In the genomic region with DNA sequence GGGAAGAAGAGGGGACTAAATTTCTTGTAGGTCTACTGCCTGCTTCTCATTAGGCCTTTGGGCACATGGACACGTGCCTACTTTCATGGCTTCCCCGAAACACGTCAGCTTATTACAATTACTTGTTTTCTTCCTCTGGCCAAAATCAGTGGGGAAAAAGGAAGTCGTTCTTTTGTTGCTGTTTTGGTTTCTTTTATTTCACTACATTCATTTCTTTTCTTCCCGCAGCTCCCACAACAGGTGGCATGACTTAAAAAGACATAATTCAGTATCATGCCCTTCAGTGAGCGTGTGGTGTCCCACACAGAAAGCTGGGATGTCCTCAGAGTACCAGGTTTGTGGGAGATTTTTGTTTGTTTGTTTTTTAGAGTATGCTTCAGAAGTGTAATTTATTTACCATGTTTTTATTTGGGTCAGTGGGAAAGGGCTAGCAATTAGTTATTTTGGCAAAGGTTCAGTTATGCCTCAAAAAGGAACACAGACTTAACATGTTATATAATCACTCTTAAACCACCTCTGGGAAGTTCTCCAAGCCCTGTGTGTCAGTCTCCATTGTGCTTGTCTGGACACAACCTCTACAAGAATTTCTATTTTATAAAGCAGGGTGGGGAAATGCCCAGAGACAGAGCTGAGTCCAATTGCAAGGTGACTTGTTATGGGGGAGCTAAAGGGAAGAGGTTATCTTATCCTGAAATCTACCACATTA, we compare ENCODE assay signal across 8 cellular contexts. TPM values are rescaled to one million over a fixed set of nuclear protein-coding genes. Genes with fewer than 3 reads are reported as not detected.
DNase-seq lines count a peak whose midpoint lies in the region; ATAC-seq and TF ChIP-seq lines count a peak whose summit lies in the region.

No MANE protein-coding gene starts in this region.

- no peaks in the 10 kb centered on the region for H3K79me2 ChIP-seq in OCI-LY1 (ENCODE audit: insufficient read depth, low read length)

- H3K27ac ChIP-seq in OCI-LY1 (ENCODE audit: low read depth, low read length, poor library complexity, severe bottlenecking): peak overlapping the region; percentile 67

- no peaks in the 10 kb centered on the region for H3F3A ChIP-seq in OCI-LY1 (ENCODE audit: insufficient read depth, low read length)

- H2AFZ ChIP-seq in OCI-LY1 (ENCODE audit: low read length): no peak overlapping the region

- ATAC-seq in HG02885 (IDR thresholded peaks at IDR 0.05; ENCODE audit: poor library complexity, unreplicated experiment): no peak

- peaks cover 80% of the 10 kb centered on the region for H3K4me1 ChIP-seq in OCI-LY1 (ENCODE audit: insufficient read depth, low read length, severe bottlenecking)
- H3K4me1 ChIP-seq in BE2C: no peaks in the 10 kb centered on the region

- TF ChIP-seq CTCF in OCI-LY1 (IDR thresholded peaks at IDR 0.05; ENCODE audit: low read length) (no peak), BE2C (IDR thresholded peaks at IDR 0.05; ENCODE audit: low read depth, low read length) (no peak)

- H3K9me2 ChIP-seq in OCI-LY1 (ENCODE audit: low read depth, low read length): no peaks in the 10 kb centered on the region

- H3K9me3 ChIP-seq in OCI-LY1 (ENCODE audit: low read length) (no peaks in the 10 kb centered on the region), BE2C (no peaks in the 10 kb centered on the region)

- H4K20me1 ChIP-seq in OCI-LY1 (ENCODE audit: insufficient read depth, low read length): no peaks in the 10 kb centered on the region

- peaks cover 64% of the 10 kb centered on the region for H3K36me3 ChIP-seq in OCI-LY1 (ENCODE audit: insufficient read depth, low read length)
- H3K36me3 ChIP-seq in BE2C: no peaks in the 10 kb centered on the region

- H3K4me3 ChIP-seq in OCI-LY1 (ENCODE audit: low read depth, low read length, poor library complexity, severe bottlenecking) (no peak overlapping the region), BE2C (ENCODE audit: low read depth, low read length) (no peak overlapping the region)

- peak; percentile 41 for DNase-seq in EH (ENCODE audit: low read depth)
- DNase-seq in fibroblast of gingiva (ENCODE audit: low read depth): peak; percentile 60
- DNase-seq in pons (ENCODE audit: low spot score): peak; percentile 35
- DNase-seq in NCI-H146 treated with DMSO at 0.1 percent for 48 hours (lab: John Stamatoyannopoulos, UW; ENCODE audit: unreplicated experiment): no peak
- no peak for DNase-seq in cerebellum (ENCODE audit: low spot score)
- no peak for DNase-seq in BE2C

- H3K27me3 ChIP-seq in OCI-LY1 (ENCODE audit: insufficient read depth, low read length): no peaks in the 10 kb centered on the region
- H3K27me3 ChIP-seq in BE2C: no peaks in the 10 kb centered on the region

- peak overlapping the region; percentile 33; the same call in 1 of the 2 replicates for H3K9ac ChIP-seq in OCI-LY1 (ENCODE audit: low read length)

- H3K4me2 ChIP-seq in OCI-LY1 (ENCODE audit: low read length): peak overlapping the region; percentile 36; the same call in 1 of the 2 replicates

RNA-seq across cellular contexts. Expression of gene SPRY1, which starts 44.2 kb away (rescaled TPM):
- total RNA-seq in cerebellum: 29.6 TPM
- not detected for polyA plus RNA-seq in BE2C (2012; ENCODE audit: insufficient read depth, insufficient read length, low read depth)

Comparison
In these comparisons a context has a peak if more than half of its experiments do, and no peak if none do; other contexts are left out.
1. DNase-seq: peak in EH (single experiment), fibroblast of gingiva (single experiment) and pons (single experiment); none in NCI-H146 treated with DMSO at 0.1 percent for 48 hours (single experiment), cerebellum (single experiment) and BE2C (single experiment).